Comparison of ENCODE assay signal across 1 cellular context in genomic region chr11:9613830-9614762, GRCh38.
TF ChIP-seq lines count a peak whose summit lies in the region.

No MANE protein-coding gene starts in this region.

TF ChIP-seq in K562, 482 proteins besides CTCF, POLR2A, EP300 and RAD21 (continued from another document and continues in another):
- TF ChIP-seq MITF (IDR thresholded peaks at IDR 0.05) (no peak), U2AF1 (optimal IDR thresholded peaks at IDR 0.05; ENCODE audit: low read depth, low read length) (peak; percentile 46), UBTF (IDR thresholded peaks at IDR 0.05; ENCODE audit: borderline replicate concordance in 1 of 2, low read depth in 2 of 2, low read length in 2 of 2) (peak in 1 of 2 experiments; percentile 67; a peak in 1 of 4 replicates), SMARCA5 (IDR thresholded peaks at IDR 0.05) (peak; percentile 79; the same call in 1 of the 2 replicates), NCOA6 (IDR thresholded peaks at IDR 0.05) (no peak), CBX3 (IDR thresholded peaks at IDR 0.05; ENCODE audit: borderline replicate concordance in 1 of 2, low read length in 2 of 2) (no peak), SMARCE1 (IDR thresholded peaks at IDR 0.05) (no peak; the same call in 1 of the 2 replicates), HDAC2 (IDR thresholded peaks at IDR 0.05) (peak; percentile 73; the same call in 1 of the 2 replicates), ZKSCAN1 (IDR thresholded peaks at IDR 0.05; ENCODE audit: low read depth, low read length) (0 out of 2 replicates have a peak, but pooled peaks have one; percentile 15), MAX (CRISPR knock-in tag; IDR thresholded peaks at IDR 0.05) (peak; percentile 87), RBM14 (IDR thresholded peaks at IDR 0.05; ENCODE audit: borderline replicate concordance, insufficient read depth, low read depth, low read length) (0 out of 2 replicates have a peak, but pooled peaks have one; percentile 33), THAP7 (CRISPR knock-in tag; IDR thresholded peaks at IDR 0.05) (no peak), ZNF124 (CRISPR knock-in tag; IDR thresholded peaks at IDR 0.05) (no peak), ETS2 (tag; IDR thresholded peaks at IDR 0.05; ENCODE audit: borderline replicate concordance, poor library complexity, severe bottlenecking) (no peak), PRMT5 (CRISPR knock-in tag; IDR thresholded peaks at IDR 0.05) (no peak), CXXC5 (CRISPR knock-in tag; IDR thresholded peaks at IDR 0.05) (peak; percentile 93), SMAD2 (IDR thresholded peaks at IDR 0.05; ENCODE audit: low read depth, low read length) (no peak), IRF2 (CRISPR knock-in tag; IDR thresholded peaks at IDR 0.05) (no peak), PHTF2 (CRISPR knock-in tag; IDR thresholded peaks at IDR 0.05) (no peak), SMAD3 (CRISPR knock-in tag; conservative IDR thresholded peaks at IDR 0.05) (no peak), MCM7 (IDR thresholded peaks at IDR 0.05) (no peak), PTRF (tag; IDR thresholded peaks at IDR 0.05) (no peak), THRAP3 (IDR thresholded peaks at IDR 0.05; ENCODE audit: borderline replicate concordance) (no peak), ZFPM2 (CRISPR knock-in tag; IDR thresholded peaks at IDR 0.05) (no peak), TAL1 (IDR thresholded peaks at IDR 0.05) (peak; percentile 20; the same call in 1 of the 2 replicates), PURB (CRISPR knock-in tag; IDR thresholded peaks at IDR 0.05; ENCODE audit: low read depth) (no peak), TFE3 (CRISPR knock-in tag; IDR thresholded peaks at IDR 0.05) (no peak), VEZF1 (CRISPR knock-in tag; IDR thresholded peaks at IDR 0.05) (peak; percentile 91), NCOA4 (IDR thresholded peaks at IDR 0.05; ENCODE audit: partially characterized antibody) (no peak), HDGF (IDR thresholded peaks at IDR 0.05) (no peak; the same call in 1 of the 2 replicates), ZNF184 (CRISPR knock-in tag; IDR thresholded peaks at IDR 0.05) (no peak), JUND (IDR thresholded peaks at IDR 0.05; ENCODE audit: borderline replicate concordance, low read depth, low read length) (peak; percentile 30), JUND (tag; IDR thresholded peaks at IDR 0.05; ENCODE audit: borderline replicate concordance, low read depth, low read length) (peak; percentile 18; the same call in 1 of the 3 replicates), ZNF764 (CRISPR knock-in tag; IDR thresholded peaks at IDR 0.05; ENCODE audit: low read depth) (no peak), ZNF316 (IDR thresholded peaks at IDR 0.05) (no peak), ZKSCAN3 (CRISPR knock-in tag; IDR thresholded peaks at IDR 0.05) (no peak), ZNF639 (CRISPR knock-in tag; conservative IDR thresholded peaks at IDR 0.05 in 1 of 2, IDR thresholded peaks at IDR 0.05 in 1 of 2) (peak in 1 of 2 experiments; percentile 74; a peak in 2 of 4 replicates), NFE2L1 (tag; IDR thresholded peaks at IDR 0.05; ENCODE audit: borderline replicate concordance, low read depth) (no peak), ZNF511 (CRISPR knock-in tag; IDR thresholded peaks at IDR 0.05) (no peak; the same call in 1 of the 2 replicates), SMARCA4 (IDR thresholded peaks at IDR 0.05) (0 out of 2 replicates have a peak, but pooled peaks have one; percentile 33), IFI16 (CRISPR knock-in tag; IDR thresholded peaks at IDR 0.05) (no peak), HCFC1 (IDR thresholded peaks at IDR 0.05; ENCODE audit: low read depth, low read length) (peak; percentile 29; the same call in 1 of the 2 replicates), HMGXB4 (CRISPR knock-in tag; IDR thresholded peaks at IDR 0.05) (no peak), ZNF77 (CRISPR knock-in tag; IDR thresholded peaks at IDR 0.05) (no peak), MED1 (CRISPR knock-in tag; IDR thresholded peaks at IDR 0.05; ENCODE audit: borderline replicate concordance) (no peak), USF2 (CRISPR knock-in tag; IDR thresholded peaks at IDR 0.05) (no peak), E2F4 (CRISPR knock-in tag; IDR thresholded peaks at IDR 0.05; ENCODE audit: low read depth) (no peak), ZNF707 (CRISPR knock-in tag; conservative IDR thresholded peaks at IDR 0.05) (no peak), ZNF280B (CRISPR knock-in tag; IDR thresholded peaks at IDR 0.05) (no peak), NR2C2 (CRISPR knock-in tag; IDR thresholded peaks at IDR 0.05) (no peak), NR2C2 (tag; IDR thresholded peaks at IDR 0.05) (peak; percentile 56; the same call in 1 of the 2 replicates), POLR2AphosphoS5 (IDR thresholded peaks at IDR 0.05; ENCODE audit: control insufficient read depth, insufficient read depth, low read depth, low read length) (no peak; the same call in none of the 2 replicates), DLX4 (CRISPR knock-in tag; IDR thresholded peaks at IDR 0.05) (no peak)
